ENCODE assay signal across 35 cellular contexts in the genomic region with DNA sequence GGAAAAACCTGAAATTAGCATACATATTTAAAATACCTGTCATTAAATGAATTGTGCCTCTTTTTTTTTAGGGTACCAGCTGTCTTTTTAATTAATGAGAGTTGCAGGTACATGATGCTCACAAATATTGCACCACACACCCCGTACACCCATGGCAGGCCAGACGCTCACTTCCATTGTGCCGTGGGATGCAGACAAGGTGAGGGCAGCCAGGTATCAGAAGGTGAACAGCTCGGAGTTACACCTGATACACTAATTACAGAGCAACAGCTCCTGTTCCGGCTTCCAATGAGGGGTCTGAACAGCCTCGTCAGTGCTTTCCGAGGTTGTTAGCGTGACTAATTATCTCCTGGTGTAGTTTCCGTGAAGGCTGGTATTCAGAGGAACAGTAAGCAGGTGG.
"Had no signal": no experiment of that assay in that cellular context is flagged by ENCODE, and none has a peak within 500 bp of the region (broad histone marks: within the 10 kb centered on the region; RNA-seq: fewer than 3 reads in every experiment).

No MANE protein-coding gene starts in this region.

- H3K27me3 ChIP-seq: Peyer's patch, SJSA1 had no signal

- H3K27ac ChIP-seq: Peyer's patch, SJSA1, VCaP had no signal

- H3K4me3 ChIP-seq: Peyer's patch, SJSA1 had no signal

- H3K9me3 Mint-ChIP-seq: activated naive CD4-positive, alpha-beta T cell treated with anti-CD3 and anti-CD28 coated beads, Interleukin-2, amount 10 ng/mL, durations not matched to agents 7 days and 5 days; activated naive CD8-positive, alpha-beta T cell treated with anti-CD3 and anti-CD28 coated beads, Interleukin-2, amount 50 U/mL, for 24 hours; T-helper 1 cell treated with Interleukin-12 subunit alpha and Interleukin-12 subunit beta and Interleukin-4 antibody, amounts not matched to agents 30 μg/mL and 1 μg/mL, for 36 hours had no signal

- H3K36me3 ChIP-seq: Peyer's patch, SJSA1 had no signal

- H3K27me3 Mint-ChIP-seq: activated CD4-positive, alpha-beta memory T cell treated with anti-CD3 and anti-CD28 coated beads, Interleukin-2, amount 10 ng/mL, durations not matched to agents 7 days and 5 days; activated CD8-positive, alpha-beta memory T cell treated with anti-CD3 and anti-CD28 coated beads, Interleukin-2, amount 10 ng/mL, durations not matched to agents 7 days and 5 days; activated naive CD4-positive, alpha-beta T cell treated with anti-CD3 and anti-CD28 coated beads, Interleukin-2, amount 10 ng/mL, durations not matched to agents 7 days and 5 days; activated naive CD8-positive, alpha-beta T cell; activated naive CD8-positive, alpha-beta T cell treated with anti-CD3 and anti-CD28 coated beads, Interleukin-2, amount 50 U/mL, for 24 hours; brain; IgD-negative memory B cell had no signal

- H3K27ac Mint-ChIP-seq: activated CD4-positive, alpha-beta memory T cell treated with anti-CD3 and anti-CD28 coated beads, Interleukin-2, amount 10 ng/mL, durations not matched to agents 7 days and 5 days; activated CD8-positive, alpha-beta memory T cell treated with anti-CD3 and anti-CD28 coated beads, Interleukin-2, amount 10 ng/mL, durations not matched to agents 7 days and 5 days; activated naive CD4-positive, alpha-beta T cell treated with anti-CD3 and anti-CD28 coated beads, Interleukin-2, amount 10 ng/mL, durations not matched to agents 7 days and 5 days; activated naive CD8-positive, alpha-beta T cell; activated naive CD8-positive, alpha-beta T cell treated with anti-CD3 and anti-CD28 coated beads, Interleukin-2, amount 50 U/mL, for 24 hours; IgD-negative memory B cell; T-helper 1 cell treated with Interleukin-12 subunit alpha and Interleukin-12 subunit beta and Interleukin-4 antibody, amounts not matched to agents 30 μg/mL and 1 μg/mL, for 36 hours had no signal

- H3K36me3 Mint-ChIP-seq: activated CD8-positive, alpha-beta memory T cell treated with anti-CD3 and anti-CD28 coated beads, Interleukin-2, amount 10 ng/mL, durations not matched to agents 7 days and 5 days; activated naive CD4-positive, alpha-beta T cell treated with anti-CD3 and anti-CD28 coated beads, Interleukin-2, amount 10 ng/mL, durations not matched to agents 7 days and 5 days; activated naive CD8-positive, alpha-beta T cell; brain had no signal

- ATAC-seq: activated CD8-positive, alpha-beta memory T cell treated with anti-CD3 and anti-CD28 coated beads, Interleukin-2, amount 10 ng/mL, durations not matched to agents 7 days and 5 days; activated naive CD8-positive, alpha-beta T cell treated with anti-CD3 and anti-CD28 coated beads, Interleukin-2, amount 50 U/mL, for 24 hours; PC-3 had no signal

- H3K4me1 Mint-ChIP-seq: activated CD4-positive, alpha-beta memory T cell treated with anti-CD3 and anti-CD28 coated beads, Interleukin-2, amount 10 ng/mL, durations not matched to agents 7 days and 5 days; activated CD8-positive, alpha-beta memory T cell treated with anti-CD3 and anti-CD28 coated beads, Interleukin-2, amount 10 ng/mL, durations not matched to agents 7 days and 5 days; activated naive CD4-positive, alpha-beta T cell treated with anti-CD3 and anti-CD28 coated beads, Interleukin-2, amount 10 ng/mL, durations not matched to agents 7 days and 5 days; activated naive CD8-positive, alpha-beta T cell treated with anti-CD3 and anti-CD28 coated beads, Interleukin-2, amount 50 U/mL, for 24 hours; IgD-negative memory B cell had no signal

- H3K9me3 ChIP-seq: Peyer's patch, SJSA1 had no signal

- DNase-seq: activated CD4-positive, alpha-beta memory T cell treated with anti-CD3 and anti-CD28 coated beads, Interleukin-2, amount 10 ng/mL, durations not matched to agents 7 days and 5 days; activated CD4-positive, alpha-beta T cell treated with anti-CD3 and anti-CD28 coated beads for 1 hour; activated CD4-positive, alpha-beta T cell treated with anti-CD3 and anti-CD28 coated beads for 48 hours; activated CD4-positive, CD25-positive, alpha-beta regulatory T cell; activated CD8-positive, alpha-beta memory T cell treated with anti-CD3 and anti-CD28 coated beads for 24 hours; activated CD8-positive, alpha-beta memory T cell treated with anti-CD3 and anti-CD28 coated beads, Interleukin-2, amount 10 ng/mL, durations not matched to agents 7 days and 5 days; activated CD8-positive, alpha-beta memory T cell treated with anti-CD3 and anti-CD28 coated beads, Interleukin-2, amount 50 U/mL, for 48 hours; activated effector memory CD4-positive, alpha-beta T cell treated with Interleukin-2 at 50 U/mL for 16 hours; activated naive CD4-positive, alpha-beta T cell treated with anti-CD3 and anti-CD28 coated beads, Interleukin-2, amount 10 ng/mL, durations not matched to agents 7 days and 5 days; activated naive CD8-positive, alpha-beta T cell treated with anti-CD3 and anti-CD28 coated beads, Interleukin-2, amount 50 U/mL, for 24 hours; activated T-cell treated with anti-CD3 and anti-CD28 coated beads, Interleukin-2, amount 50 U/mL, for 48 hours; anterior cingulate cortex; central memory CD4-positive, alpha-beta T cell; Karpas-422; KBM-7; NCI-H1105; NCI-H1436 treated with DMSO at 0.1 percent for 48 hours; NCI-H1930; NCI-H2107; NCI-H2171; NCI-H446; NCI-H510A treated with DMSO at 0.1 percent for 48 hours; NCI-H526 treated with DMSO at 0.1 percent for 48 hours; NK-92 treated with Interleukin-12 subunit alpha and Interleukin-12 subunit beta, amount 100 ng/mL, for 24 hours; PC-3; Peyer's patch; RPMI8226; SHP77 treated with DMSO at 0.1 percent for 48 hours; SK-N-SH had no signal

- H3K4me3 Mint-ChIP-seq: activated CD4-positive, alpha-beta memory T cell treated with anti-CD3 and anti-CD28 coated beads, Interleukin-2, amount 10 ng/mL, durations not matched to agents 7 days and 5 days; activated CD8-positive, alpha-beta memory T cell treated with anti-CD3 and anti-CD28 coated beads, Interleukin-2, amount 10 ng/mL, durations not matched to agents 7 days and 5 days; activated naive CD4-positive, alpha-beta T cell treated with anti-CD3 and anti-CD28 coated beads, Interleukin-2, amount 10 ng/mL, durations not matched to agents 7 days and 5 days; activated naive CD8-positive, alpha-beta T cell; activated naive CD8-positive, alpha-beta T cell treated with anti-CD3 and anti-CD28 coated beads, Interleukin-2, amount 50 U/mL, for 24 hours; brain; IgD-negative memory B cell; T-helper 1 cell treated with Interleukin-12 subunit alpha and Interleukin-12 subunit beta and Interleukin-4 antibody, amounts not matched to agents 30 μg/mL and 1 μg/mL, for 36 hours had no signal

- H3K4me1 ChIP-seq: Peyer's patch, SJSA1 had no signal
